In the genomic region with DNA sequence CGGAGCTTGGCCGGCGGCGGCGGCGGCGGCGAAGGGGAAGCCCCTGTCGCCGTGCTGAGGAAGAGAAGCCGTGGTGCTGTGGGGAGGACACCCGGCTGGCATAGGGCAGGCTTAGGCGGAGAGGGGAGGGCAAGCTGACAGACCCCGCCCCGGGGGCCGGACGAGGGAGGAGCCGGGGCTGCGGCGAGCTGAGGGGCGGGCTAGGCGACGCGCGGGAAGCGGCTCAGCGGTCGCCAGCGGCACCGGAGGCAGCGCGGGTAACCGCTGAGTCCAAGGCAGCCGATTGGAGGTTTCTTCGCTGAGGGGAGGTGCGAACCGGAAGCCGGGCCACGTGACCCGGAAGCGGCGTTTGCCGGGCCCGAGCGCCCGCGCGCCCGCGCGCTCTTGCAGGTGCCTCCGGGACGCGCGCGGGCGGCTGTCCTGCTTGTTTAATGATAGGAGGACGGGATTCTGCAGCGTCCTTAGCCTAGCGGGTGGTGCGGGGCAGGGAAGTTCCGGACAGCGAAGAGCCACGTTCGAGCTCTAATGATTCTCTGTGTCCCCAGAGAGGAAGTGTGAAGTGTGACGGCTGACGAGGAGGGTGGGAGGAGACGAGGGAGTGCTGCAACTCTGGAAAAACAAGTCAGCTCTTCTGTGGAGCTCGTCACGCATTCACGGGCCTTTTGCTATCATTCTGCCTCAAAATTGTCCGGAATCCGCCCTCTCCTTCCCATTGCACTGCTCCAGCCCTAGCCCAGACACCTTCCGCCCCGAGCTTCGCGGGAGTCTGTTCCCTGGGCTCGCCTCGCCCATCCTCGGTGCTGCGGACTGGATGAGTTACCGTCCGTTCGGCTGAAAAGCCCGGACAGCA, we compare ENCODE assay signal across 8 cellular contexts. TPM values are rescaled to one million over a fixed set of nuclear protein-coding genes. Genes with fewer than 3 reads are reported as not detected.
DNase-seq lines count a peak whose midpoint lies in the region; ATAC-seq, FAIRE-seq and TF ChIP-seq lines count a peak whose summit lies in the region.

TSS of gene AP1S2 (minus strand) at position 102 of the 850 bp plus-strand sequence. CDS start 2,289 bp downstream, outside the sequence.

- peaks cover 0 to 9% of the 10 kb centered on the region in 2 experiments; a peak in 2 of 4 replicates for H3K79me1 ChIP-seq in IMR-90 (ENCODE audit: low read depth in 1 of 2, low read length in 2 of 2)

- H3K4me2 ChIP-seq in IMR-90 (ENCODE audit: low read depth, low read length) (peak within 1 kb of the TSS; percentile 96), OCI-LY7 (ENCODE audit: low read length) (peak within 1 kb of the TSS; percentile 99), endothelial cell of umbilical vein (ENCODE audit: insufficient read depth, low read length) (peak within 1 kb of the TSS; percentile 81)

- H3K14ac ChIP-seq in IMR-90 (replicated peaks; ENCODE audit: low read depth, low read length), result peak within 1 kb of the TSS; percentile 77

- H3K27ac ChIP-seq in IMR-90 (ENCODE audit: insufficient read depth, low read length) (peak within 1 kb of the TSS; percentile 32), OCI-LY7 (ENCODE audit: low read depth, low read length, poor library complexity, severe bottlenecking) (peak within 1 kb of the TSS; percentile 95), endothelial cell of umbilical vein (ENCODE audit: insufficient read depth, low read depth, low read length) (peak within 1 kb of the TSS; percentile 21)

- peak within 1 kb of the TSS; percentile 28 for H2BK5ac ChIP-seq in IMR-90 (ENCODE audit: low read depth, low read length, poor library complexity, severe bottlenecking)

- H4K5ac ChIP-seq in IMR-90 (ENCODE audit: low read depth, low read length), result peak within 1 kb of the TSS; percentile 10

- H3K79me2 ChIP-seq in OCI-LY7 (ENCODE audit: insufficient read depth, low read depth, low read length), result peaks cover 21% of the 10 kb centered on the region; the same call in 1 of the 2 replicates
- H3K79me2 ChIP-seq in endothelial cell of umbilical vein (ENCODE audit: control insufficient read depth, insufficient read depth, low read length), result peaks cover 5% of the 10 kb centered on the region

- H3K18ac ChIP-seq in IMR-90 (ENCODE audit: low read depth, low read length), result 0 out of 2 replicates have a peak within 1 kb of the TSS, but pooled peaks have one; percentile 47

- H2BK120ac ChIP-seq in IMR-90 (ENCODE audit: low read depth, low read length), result peak within 1 kb of the TSS; percentile 30; the same call in 1 of the 2 replicates

- no peak for TF ChIP-seq RAD21 in IMR-90 (IDR thresholded peaks at IDR 0.05; ENCODE audit: low read length)

- intact Hi-C loops in IMR-90 (cut with micrococcal nuclease) (loop anchor here (2.0 to 10.0 kb wide), 4 partner anchors 64 to 807 kb away; partner anchors contain the start of gene ZRSR2), OCI-LY7 (cut with micrococcal nuclease; ENCODE audit: unreplicated experiment) (loop anchor here (1.0 to 5.0 kb wide), 5 partner anchors 48 to 282 kb away; partner anchors contain the start of genes GRPR and ZRSR2), endothelial cell of umbilical vein (cut with micrococcal nuclease) (loop anchor here (1.0 to 10.0 kb wide), 6 partner anchors 62 to 1880 kb away; partner anchors contain the start of gene SCML1)

- dilution Hi-C loops in IMR-90 (cut with HindIII; ENCODE audit: low sequenced_read_pairs, unreplicated experiment), result no loop called here
- dilution Hi-C loops in endothelial cell of umbilical vein (cut with MboI; ENCODE audit: extremely low pct_ligation_motif_present, low sequenced_read_pairs), result no loop called here

- peak; percentile 94 for DNase-seq in DMS 273 treated with DMSO at 0.1 percent for 48 hours (lab: John Stamatoyannopoulos, UW)
- peak; percentile 92 for DNase-seq in IMR-90
- peak; percentile 92 for DNase-seq in OCI-LY7 (ENCODE audit: low spot score)
- DNase-seq in activated T-cell treated with anti-CD3 and anti-CD28 coated beads for 1 hour (ENCODE audit: low read depth), result peak; percentile 86
- peak; percentile 95 for DNase-seq in endothelial cell of umbilical vein (ENCODE audit: low read depth, low spot score)
- peak; percentile 80 for DNase-seq in middle frontal gyrus (ENCODE audit: extremely low spot score, low spot score)
- DNase-seq in stimulated activated CD8-positive, alpha-beta memory T cell treated with anti-CD3 and anti-CD28 coated beads, Interleukin-2, amount 100 ng/mL, for 1 hour (ENCODE audit: low read depth in 2 of 2), result peak; percentile 85 to 95

- H3K9me1 ChIP-seq in IMR-90 (ENCODE audit: insufficient read depth, low read length), result no peaks in the 10 kb centered on the region
- H3K9me1 ChIP-seq in endothelial cell of umbilical vein (replicated peaks; ENCODE audit: control insufficient read depth, extremely low read depth, insufficient read depth, low read length), result no peaks in the 10 kb centered on the region

- peak within 1 kb of the TSS; percentile 96 for H3K23ac ChIP-seq in IMR-90 (ENCODE audit: low read depth, low read length)

- no peak for TF ChIP-seq POLR2A in IMR-90 (IDR thresholded peaks at IDR 0.05; ENCODE audit: low read depth, low read length)
- TF ChIP-seq POLR2A in endothelial cell of umbilical vein (IDR thresholded peaks at IDR 0.05; ENCODE audit: low read depth, low read length), result no peak

- POLR2A ChIA-PET in IMR-90 (lab: Charles Lee; ENCODE audit: unreplicated experiment), result no interaction called here
- POLR2A ChIA-PET in OCI-LY7 (lab: Charles Lee), result interaction anchor here (0.6 to 1.4 kb wide), 9 partner anchors 28 to 950 kb away, joined by 3 to 4 read pairs (median 3); no protein-coding TSS in a partner anchor
- POLR2A ChIA-PET in endothelial cell of umbilical vein (lab: Charles Lee), result no interaction called here

- ATAC-seq in GM21529 (IDR thresholded peaks at IDR 0.05; ENCODE audit: unreplicated experiment) (peak; percentile 93), IMR-90 (ENCODE audit: low read depth) (peak; percentile 99)

- no peaks in the 10 kb centered on the region for H4K20me1 ChIP-seq in IMR-90 (ENCODE audit: insufficient read depth, low read length)
- no peaks in the 10 kb centered on the region for H4K20me1 ChIP-seq in OCI-LY7 (ENCODE audit: insufficient read depth, low read length)
- no peaks in the 10 kb centered on the region for H4K20me1 ChIP-seq in endothelial cell of umbilical vein (replicated peaks; ENCODE audit: control insufficient read depth, extremely low read depth, insufficient read depth, low read length)

- H4K91ac ChIP-seq in IMR-90 (ENCODE audit: insufficient read depth, low read depth, low read length), result peak within 1 kb of the TSS; percentile 24; the same call in 1 of the 2 replicates

- FAIRE-seq in endothelial cell of umbilical vein (lab: Jason Lieb, UNC), result peak; percentile 71

- H3K9ac ChIP-seq in IMR-90 (ENCODE audit: low read depth, low read length) (peak within 1 kb of the TSS; percentile 71), endothelial cell of umbilical vein (replicated peaks; ENCODE audit: extremely low read depth, insufficient read depth, low read length) (peak within 1 kb of the TSS; percentile 60)

- no peak within 1 kb of the TSS for H2BK20ac ChIP-seq in IMR-90 (ENCODE audit: low read depth, low read length)

- no peaks in the 10 kb centered on the region for H3K9me2 ChIP-seq in OCI-LY7 (ENCODE audit: insufficient read depth, low read length)

- no peak within 1 kb of the TSS for H2BK15ac ChIP-seq in IMR-90 (ENCODE audit: low read depth, low read length)

- H3K9me3 ChIP-seq in IMR-90 (ENCODE audit: control insufficient read depth, insufficient read depth, low read length) (no peaks in the 10 kb centered on the region), OCI-LY7 (ENCODE audit: low read length) (no peaks in the 10 kb centered on the region), endothelial cell of umbilical vein (replicated peaks; ENCODE audit: control insufficient read depth, insufficient read depth, low read length) (no peaks in the 10 kb centered on the region)

- BruUV-seq in IMR-90 (replicated peaks; lab: Mats Ljungman, UMichigan) (no TSS peak), OCI-LY7 (replicated peaks; lab: Mats Ljungman, UMichigan) (no TSS peak), endothelial cell of umbilical vein (replicated peaks; lab: Mats Ljungman, UMichigan) (TSS peak; percentile 14)

- peak within 1 kb of the TSS; percentile 54 for H3K4ac ChIP-seq in IMR-90 (ENCODE audit: low read depth, low read length)

- H2AFZ ChIP-seq in IMR-90 (replicated peaks; ENCODE audit: low read length, poor library complexity), result peak within 1 kb of the TSS; percentile 91
- H2AFZ ChIP-seq in OCI-LY7 (ENCODE audit: low read length), result peak within 1 kb of the TSS; percentile 98; the same call in 1 of the 2 replicates
- peak within 1 kb of the TSS; percentile 45 for H2AFZ ChIP-seq in endothelial cell of umbilical vein (ENCODE audit: low read depth, low read length)

- peak within 1 kb of the TSS; percentile 8; the same call in 1 of the 2 replicates for H3K56ac ChIP-seq in IMR-90 (ENCODE audit: extremely low read depth, insufficient read depth, low read length)

- in situ Hi-C loops in IMR-90 (cut with MboI; ENCODE audit: low sequenced_read_pairs), result no loop called here

- H3K36me3 ChIP-seq in IMR-90 (ENCODE audit: control insufficient read depth, insufficient read depth, low read length) (no peaks in the 10 kb centered on the region), OCI-LY7 (ENCODE audit: insufficient read depth, low read length) (peaks cover 22% of the 10 kb centered on the region), endothelial cell of umbilical vein (ENCODE audit: control insufficient read depth in 2 of 2, extremely low read depth in 1 of 2, insufficient read depth in 2 of 2, low read length in 2 of 2) (no peaks in the 10 kb centered on the region)

- CTCF ChIA-PET in IMR-90 (lab: Yijun Ruan, JAX), result no interaction called here
- CTCF ChIA-PET in OCI-LY7 (lab: Charles Lee; ENCODE audit: unreplicated experiment), result interaction anchor here (0.6 kb wide), 4 partner anchors 82 to 446 kb away, joined by 3 to 4 read pairs (median 3); no protein-coding TSS in a partner anchor
- CTCF ChIA-PET in endothelial cell of umbilical vein (lab: Charles Lee), result interaction anchor here (0.7 to 1.3 kb wide), 2 partner anchors 117 to 357 kb away, joined by 3 to 5 read pairs; no protein-coding TSS in a partner anchor

- H3K4me3 ChIP-seq in IMR-90 (ENCODE audit: insufficient read depth, low read depth, low read length) (peak within 1 kb of the TSS; percentile 60), OCI-LY7 (ENCODE audit: low read depth, low read length, poor library complexity, severe bottlenecking) (peak within 1 kb of the TSS; percentile 85), endothelial cell of umbilical vein (replicated peaks in 1 of 3; ENCODE audit: insufficient read depth in 1 of 3, low read depth in 1 of 3, low read length in 3 of 3) (peak within 1 kb of the TSS; percentile 17 to 84 (median 79))

- no peak within 1 kb of the TSS; the same call in 1 of the 2 replicates for H2AK5ac ChIP-seq in IMR-90 (ENCODE audit: low read depth, low read length)

- H3K4me1 ChIP-seq in IMR-90 (ENCODE audit: control insufficient read depth, insufficient read depth, low read length) (no peaks in the 10 kb centered on the region), OCI-LY7 (ENCODE audit: insufficient read depth, low read length, poor library complexity, severe bottlenecking) (peaks cover 33% of the 10 kb centered on the region), endothelial cell of umbilical vein (ENCODE audit: control insufficient read depth, extremely low read depth, insufficient read depth, low read length) (peaks cover 14% of the 10 kb centered on the region)

- peak within 1 kb of the TSS; percentile 35 to 46; a peak in 3 of 4 replicates for H4K8ac ChIP-seq in IMR-90 (ENCODE audit: low read depth in 2 of 2, low read length in 2 of 2)

- peak within 1 kb of the TSS; percentile 77 for H2AK9ac ChIP-seq in IMR-90 (replicated peaks; ENCODE audit: low read depth, low read length, poor library complexity)

- WGBS in IMR-90 (ENCODE audit: extremely low coverage in 2 of 2, insufficient read length in 1 of 2), 2 experiments, result 2% methylated on average over 58 of the region's 85 CpGs; no CpG with 5 or more reads in 1 of the 2 experiments

- TF ChIP-seq CTCF in IMR-90 (conservative IDR thresholded peaks at IDR 0.05; ENCODE audit: low read depth, low read length) (no peak), OCI-LY7 (conservative IDR thresholded peaks at IDR 0.05; ENCODE audit: low read length) (no peak), endothelial cell of umbilical vein (IDR thresholded peaks at IDR 0.05; ENCODE audit: extremely low read depth in 1 of 2, insufficient read depth in 1 of 2, low read depth in 1 of 2, low read length in 2 of 2) (no peak)

- H3K27me3 ChIP-seq in IMR-90 (ENCODE audit: control insufficient read depth, insufficient read depth, low read length), result peaks cover 4% of the 10 kb centered on the region; the same call in 1 of the 2 replicates
- no peaks in the 10 kb centered on the region for H3K27me3 ChIP-seq in endothelial cell of umbilical vein (ENCODE audit: control insufficient read depth in 2 of 2, insufficient read depth in 2 of 2, low read length in 2 of 2)

RNA-seq across cellular contexts. Expression of gene AP1S2, which starts in this region (rescaled TPM):
- 28.3 and 117 TPM in 2 replicates for total RNA-seq in IMR-90 (2012; rRNA removed)
- 34.0 and 46.5 TPM in 2 replicates for polyA plus RNA-seq in IMR-90 (2012; rRNA removed)
- polyA plus RNA-seq in IMR-90 (2012; cell fraction: cytosol; rRNA removed), result 7.5 and 13.6 TPM in 2 replicates
- polyA plus RNA-seq in IMR-90 (2012; cell fraction: nucleus; rRNA removed; ENCODE audit: low replicate concordance), result 3.2 and 16.1 TPM in 2 replicates
- total RNA-seq in OCI-LY7 (2014; rRNA removed; shearing (Covaris generic)), result 40.2 and 47.0 TPM in 2 replicates
- total RNA-seq in OCI-LY7 (2022), result 42.7 and 49.5 TPM in 2 replicates
- total RNA-seq in endothelial cell of umbilical vein, result 25.0 and 37.3 TPM in 2 replicates
- polyA plus RNA-seq in endothelial cell of umbilical vein, result 12.5 and 21.0 TPM in 2 replicates
- polyA plus RNA-seq in endothelial cell of umbilical vein (2011; cell fraction: cytosol; rRNA removed), result 25.1 and 25.6 TPM in 2 replicates
- 16.1 and 24.4 TPM in 2 replicates for polyA plus RNA-seq in endothelial cell of umbilical vein (2011; cell fraction: nucleus; rRNA removed)
- 24.2 and 36.3 TPM in 2 replicates for polyA plus RNA-seq in endothelial cell of umbilical vein (2012)
- polyA minus RNA-seq in endothelial cell of umbilical vein, result 24.4 and 46.8 TPM in 2 replicates
- 6.8 TPM for polyA minus RNA-seq in endothelial cell of umbilical vein (2011; cell fraction: cytosol; rRNA and poly(A)+ RNA removed)
- polyA minus RNA-seq in endothelial cell of umbilical vein (2011; cell fraction: nucleus; rRNA and poly(A)+ RNA removed), result 13.6 and 13.7 TPM in 2 replicates

Comparison
In these comparisons a context has a peak if more than half of its experiments do, and no peak if none do; other contexts are left out.
1. Peak in every context shown above with its lines: DNase-seq, ATAC-seq, H3K4me3 ChIP-seq and H3K27ac ChIP-seq.
2. H2AFZ ChIP-seq: peak in every context shown above with its lines; median percentile 98 in OCI-LY7; 91 in IMR-90; 45 in endothelial cell of umbilical vein.
3. H3K27ac ChIP-seq: peak in every context shown above with its lines; median percentile 95 in OCI-LY7; 32 in IMR-90; 21 in endothelial cell of umbilical vein.